Comparison of ENCODE assay signal across 10 cellular contexts in the genomic region with DNA sequence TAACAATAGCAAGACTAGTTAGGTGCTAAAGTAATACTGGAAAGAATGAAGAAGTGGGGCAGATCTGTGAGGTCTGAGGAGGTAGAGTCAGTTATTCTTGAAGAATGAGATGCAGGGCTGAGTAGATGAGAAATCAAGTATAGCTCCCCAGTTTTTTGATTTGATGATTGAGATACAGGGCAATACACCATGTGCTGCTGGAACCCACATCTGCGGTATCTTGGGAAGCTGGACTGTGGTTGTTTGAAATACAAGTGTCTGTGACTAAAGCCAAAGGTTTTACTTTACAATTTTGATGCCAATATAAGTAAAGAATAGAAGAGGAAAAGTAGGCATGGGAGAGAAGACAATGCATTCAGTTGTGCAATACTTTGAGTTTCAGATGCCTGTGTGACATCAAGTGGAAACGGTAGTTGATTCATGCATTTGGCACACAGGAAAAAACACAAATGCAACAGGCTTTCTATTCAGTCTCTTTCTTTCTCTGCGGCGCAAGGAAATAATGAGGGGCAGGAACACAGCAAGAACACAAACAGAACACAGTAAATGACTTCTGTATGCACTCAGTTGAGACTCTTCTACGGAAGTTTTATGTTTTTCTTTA.
A peak's percentile ranks its signal among the peaks of the same experiment; 100 is the strongest.
DNase-seq lines count a peak whose midpoint lies in the region; TF ChIP-seq lines count a peak whose summit lies in the region.
"Had no signal": no experiment of that assay in that cellular context is flagged by ENCODE, and none has a peak within 500 bp of the region (broad histone marks: within the 10 kb centered on the region; RNA-seq: fewer than 3 reads in every experiment).

No MANE protein-coding gene starts in this region.

- H3K27me3 ChIP-seq in osteoblast (ENCODE audit: insufficient read depth, low read length) (no peaks in the 10 kb centered on the region), vagina (no peaks in the 10 kb centered on the region)
- H3K27me3 ChIP-seq: upper lobe of left lung had no signal

- TF ChIP-seq CTCF in osteoblast (IDR thresholded peaks at IDR 0.05; ENCODE audit: extremely low read depth, low read depth, low read length): no peak
- TF ChIP-seq CTCF in vagina (IDR thresholded peaks at IDR 0.05): no peak

- TF ChIP-seq POLR2A in vagina (IDR thresholded peaks at IDR 0.05): no peak

- peaks cover 42% of the 10 kb centered on the region for H3K4me1 ChIP-seq in osteoblast (ENCODE audit: insufficient read depth, low read length)
- H3K4me1 ChIP-seq in vagina: peaks cover 25% of the 10 kb centered on the region

- peak overlapping the region; percentile 89 for H3K27ac ChIP-seq in osteoblast (ENCODE audit: low read depth, low read length)
- H3K27ac ChIP-seq in vagina: no peak overlapping the region

- H3K36me3 ChIP-seq in osteoblast (ENCODE audit: insufficient read depth, low read length) (no peaks in the 10 kb centered on the region), vagina (no peaks in the 10 kb centered on the region)
- H3K36me3 ChIP-seq: upper lobe of left lung had no signal

- no peaks in the 10 kb centered on the region for H3K79me2 ChIP-seq in osteoblast (ENCODE audit: insufficient read depth, low read length)

- no peaks in the 10 kb centered on the region for H4K20me1 ChIP-seq in osteoblast (ENCODE audit: insufficient read depth, low read length)

- peak overlapping the region; percentile 67 for H3K4me2 ChIP-seq in osteoblast (ENCODE audit: insufficient read depth, low read length)

- H3K4me3 ChIP-seq in osteoblast (ENCODE audit: insufficient read depth, low read length) (peak overlapping the region; percentile 1), vagina (no peak overlapping the region)
- H3K4me3 ChIP-seq: upper lobe of left lung had no signal

- H3K9me3 ChIP-seq in osteoblast (ENCODE audit: low read depth, low read length): no peaks in the 10 kb centered on the region
- H3K9me3 ChIP-seq in vagina: no peaks in the 10 kb centered on the region

- DNase-seq in ELR (ENCODE audit: low read depth): peak; percentile 90
- peak; percentile 20 for DNase-seq in NCI-H69 (lab: John Stamatoyannopoulos, UW)
- peak; percentile 92 for DNase-seq in dermis blood vessel endothelial cell
- DNase-seq in osteoblast (ENCODE audit: insufficient read length, low spot score, missing footprints): peak; percentile 21
- DNase-seq in stimulated activated CD4-positive, alpha-beta T cell treated with anti-CD3 and anti-CD28 coated beads, Interleukin-4, amount 100 ng/mL, for 1 hour: no peak
- DNase-seq in NCI-H2081 (lab: John Stamatoyannopoulos, UW): no peak
- no peak for DNase-seq in vagina (ENCODE audit: extremely low spot score in 2 of 2)
- no peak for DNase-seq in inferior parietal cortex (ENCODE audit: extremely low spot score)
- DNase-seq: SHP77, upper lobe of left lung had no signal

- intact Hi-C loops in vagina (cut with DNase I): no loop called here

- no peak overlapping the region for H2AFZ ChIP-seq in osteoblast (ENCODE audit: low read length)

Comparison
In these comparisons a context has a peak if more than half of its experiments do, and no peak if none do; other contexts are left out.
1. DNase-seq: peak in ELR (single experiment), NCI-H69 (single experiment), dermis blood vessel endothelial cell (single experiment) and osteoblast (single experiment); none in stimulated activated CD4-positive, alpha-beta T cell treated with anti-CD3 and anti-CD28 coated beads, Interleukin-4, amount 100 ng/mL, for 1 hour (single experiment), NCI-H2081 (0 of 2), vagina (0 of 2) and inferior parietal cortex (single experiment).